Comparison of ENCODE assay signal across 35 cellular contexts in the genomic region with DNA sequence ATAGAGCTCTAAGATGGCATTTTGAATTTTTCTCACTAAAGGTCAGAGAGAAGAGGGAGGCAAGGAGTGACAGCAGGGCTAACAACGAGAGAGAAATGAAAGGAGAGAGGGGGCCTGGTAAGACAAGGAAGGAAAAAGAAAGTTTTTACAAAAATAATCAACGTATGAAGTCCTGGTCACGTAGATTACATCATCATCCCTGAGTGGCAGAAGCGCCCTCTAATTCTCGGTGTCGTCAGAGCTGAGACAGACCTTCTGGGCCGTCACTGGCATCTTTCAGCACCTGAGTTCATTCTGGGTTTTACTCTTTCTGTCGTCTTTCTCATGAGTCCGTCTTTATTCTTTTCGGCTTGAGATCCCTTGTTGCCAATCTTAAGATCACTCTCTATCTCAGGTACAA.
A peak's percentile ranks its signal among the peaks of the same experiment; 100 is the strongest.
DNase-seq lines count a peak whose midpoint lies in the region; ATAC-seq, FAIRE-seq and TF ChIP-seq lines count a peak whose summit lies in the region.
"Had no signal": no experiment of that assay in that cellular context is flagged by ENCODE, and none has a peak within 500 bp of the region (broad histone marks: within the 10 kb centered on the region; RNA-seq: fewer than 3 reads in every experiment).

No MANE protein-coding gene starts in this region.

- POLR2A ChIA-PET in HepG2 (lab: Yijun Ruan, JAX) (no interaction called here), K562 (lab: Yijun Ruan, JAX) (interaction anchor here (0.6 to 1.5 kb wide), 2 partner anchors 13 to 33 kb away, joined by 3 to 4 read pairs; no protein-coding TSS in a partner anchor)

- H4K20me1 ChIP-seq in HepG2 (ENCODE audit: insufficient read depth, low read length) (no peaks in the 10 kb centered on the region), GM23338 (replicated peaks; ENCODE audit: insufficient read depth) (no peaks in the 10 kb centered on the region), K562 (replicated peaks; ENCODE audit: control insufficient read depth, insufficient read depth, low read length) (0 out of 2 replicates have a peak, but pooled peaks cover 5% of the 10 kb centered on the region)
- H4K20me1 ChIP-seq: BLaER1; BLaER1 treated with 17β-estradiol and CSF1 and Interleukin-3, amounts not matched to agents 10 nM and 100 nM had no signal

- H3K36me3 Mint-ChIP-seq in GM23338 (ENCODE audit: low read depth): no peaks in the 10 kb centered on the region
- H3K36me3 Mint-ChIP-seq: CD14-positive monocyte; CD4-positive, alpha-beta memory T cell; CD4-positive, CD25-positive, alpha-beta regulatory T cell; CD8-positive, alpha-beta memory T cell; CD8-positive, alpha-beta T cell had no signal

- H3K4me2 ChIP-seq in HepG2 (ENCODE audit: low read depth, low read length) (no peak overlapping the region), GM23338 (no peak overlapping the region), K562 (ENCODE audit: insufficient read depth, low read length) (no peak overlapping the region)
- H3K4me2 ChIP-seq: A549; BLaER1; BLaER1 treated with 17β-estradiol and CSF1 and Interleukin-3, amounts not matched to agents 10 nM and 100 nM had no signal

- peaks cover 15% of the 10 kb centered on the region for H3K4me1 Mint-ChIP-seq in GM23338
- H3K4me1 Mint-ChIP-seq: B cell; CD14-positive monocyte; CD4-positive, alpha-beta memory T cell; CD4-positive, CD25-positive, alpha-beta regulatory T cell; CD8-positive, alpha-beta memory T cell had no signal

- DNase-seq in HepG2 (ENCODE audit: low spot score) (no peak), right lobe of liver (no peak), GM23338 (ENCODE audit: low spot score) (no peak), K562 (ENCODE audit: extremely low read depth in 1 of 4, low spot score in 3 of 4) (no peak)
- DNase-seq: 8988T; ACHN; AML-193; BE2C; C1 segment of cervical spinal cord; Caco-2; Calu3; CD4-positive, alpha-beta memory T cell; CD4-positive, alpha-beta T cell; CD4-positive, CD25-positive, alpha-beta regulatory T cell; CD8-positive, alpha-beta memory T cell; CD8-positive, alpha-beta T cell; COR-L47; DMS 273 treated with DMSO at 0.1 percent for 48 hours; DMS153; DMS53; DMS79; DMS79 treated with DMSO at 0.1 percent for 48 hours; DND-41; EL had no signal

- H3K9ac ChIP-seq in HepG2 (ENCODE audit: insufficient read depth, low read depth, low read length) (no peak overlapping the region), K562 (ENCODE audit: insufficient read depth in 1 of 2, low read depth in 2 of 2, low read length in 2 of 2) (no peak overlapping the region)
- H3K9ac ChIP-seq: BLaER1; BLaER1 treated with 17β-estradiol and CSF1 and Interleukin-3, amounts not matched to agents 10 nM and 100 nM had no signal

- no peaks in the 10 kb centered on the region for H3F3A ChIP-seq in GM23338 (replicated peaks; ENCODE audit: low read depth)

- H3K27me3 ChIP-seq in HepG2 (ENCODE audit: control insufficient read depth in 1 of 2, insufficient read depth in 2 of 2, low read length in 2 of 2): peaks cover 0 to 11% of the 10 kb centered on the region in 2 experiments; a peak in 1 of 5 replicates
- H3K27me3 ChIP-seq in right lobe of liver: no peaks in the 10 kb centered on the region
- no peaks in the 10 kb centered on the region for H3K27me3 ChIP-seq in GM23338 (ENCODE audit: insufficient read depth)
- H3K27me3 ChIP-seq in K562 (ENCODE audit: control insufficient read depth in 2 of 2, insufficient read depth in 2 of 2, low read length in 2 of 2): peaks cover 0 to 15% of the 10 kb centered on the region in 2 experiments; a peak in 2 of 5 replicates
- H3K27me3 ChIP-seq: BE2C; BLaER1; BLaER1 treated with 17β-estradiol and CSF1 and Interleukin-3, amounts not matched to agents 10 nM and 100 nM had no signal

- no peaks in the 10 kb centered on the region for H3K9me1 ChIP-seq in K562 (ENCODE audit: control insufficient read depth, insufficient read depth, low read length)

- no peak overlapping the region for H3K4me3 ChIP-seq in HepG2 (replicated peaks in 1 of 3; ENCODE audit: insufficient read depth in 1 of 3, low read depth in 2 of 3, low read length in 3 of 3)
- H3K4me3 ChIP-seq in right lobe of liver: no peak overlapping the region
- H3K4me3 ChIP-seq in GM23338: no peak overlapping the region
- H3K4me3 ChIP-seq in K562: no peak overlapping the region
- H3K4me3 ChIP-seq: A549; BLaER1; BLaER1 treated with 17β-estradiol and CSF1 and Interleukin-3, amounts not matched to agents 10 nM and 100 nM had no signal

- FAIRE-seq in HepG2 (lab: Jason Lieb, UNC) (no peak), K562 (lab: Jason Lieb, UNC) (no peak)
- FAIRE-seq: A204.1, A549, D721Med had no signal

- H3K27me3 Mint-ChIP-seq in GM23338 (ENCODE audit: insufficient read depth, low read depth, poor library complexity): peaks cover 2% of the 10 kb centered on the region
- H3K27me3 Mint-ChIP-seq: B cell had no signal

- no peak overlapping the region for H2AFZ ChIP-seq in HepG2 (ENCODE audit: low read length)
- peak overlapping the region; percentile 65; the same call in 1 of the 2 replicates for H2AFZ ChIP-seq in GM23338
- no peak overlapping the region for H2AFZ ChIP-seq in K562 (ENCODE audit: low read depth, low read length)

- no peaks in the 10 kb centered on the region for H3K9me3 Mint-ChIP-seq in GM23338
- H3K9me3 Mint-ChIP-seq: CD4-positive, alpha-beta T cell; CD4-positive, CD25-positive, alpha-beta regulatory T cell; CD8-positive, alpha-beta memory T cell; CD8-positive, alpha-beta T cell had no signal

- WGBS in HepG2 (ENCODE audit: low lambda C conversion rate): 42% methylated on average over 10 of the region's 10 CpGs
- 90% methylated on average over 9 of the region's 10 CpGs for WGBS in right lobe of liver (ENCODE audit: insufficient coverage, low coverage, low lambda C conversion rate, missing lambda C conversion rate)
- WGBS in K562 (ENCODE audit: insufficient coverage, low coverage, missing lambda C conversion rate): 3% methylated on average over 10 of the region's 10 CpGs

- H3K9me2 ChIP-seq in GM23338 (ENCODE audit: insufficient read depth): no peaks in the 10 kb centered on the region

- TF ChIP-seq CTCF in HepG2 (CRISPR knock-in tag; IDR thresholded peaks at IDR 0.05): no peak
- no peak for TF ChIP-seq CTCF in right lobe of liver (IDR thresholded peaks at IDR 0.05)
- no peak for TF ChIP-seq CTCF in GM23338 (conservative IDR thresholded peaks at IDR 0.05; ENCODE audit: low read depth in 2 of 2)
- TF ChIP-seq CTCF in K562 (IDR thresholded peaks at IDR 0.05 in 2 of 3, conservative IDR thresholded peaks at IDR 0.05 in 1 of 3; ENCODE audit: insufficient read depth in 2 of 3, low read depth in 1 of 3, low read length in 3 of 3): no peak

- in situ Hi-C loops in HepG2 (cut with HindIII; ENCODE audit: extremely low pct_ligation_motif_present, low pct_unique_long_range_greater_than_20kb): no loop called here
- in situ Hi-C loops in K562 (cut with MboI): no loop called here

- no peak overlapping the region for H3K27ac Mint-ChIP-seq in GM23338
- H3K27ac Mint-ChIP-seq: B cell; CD14-positive monocyte; CD4-positive, alpha-beta memory T cell; CD4-positive, alpha-beta T cell; CD4-positive, CD25-positive, alpha-beta regulatory T cell; CD8-positive, alpha-beta T cell had no signal

- TF ChIP-seq RAD21 in HepG2 (CRISPR knock-in tag; IDR thresholded peaks at IDR 0.05) (no peak), K562 (CRISPR knock-in tag; conservative IDR thresholded peaks at IDR 0.05 in 1 of 2, IDR thresholded peaks at IDR 0.05 in 1 of 2) (no peak)

- ATAC-seq in HepG2 (no peak), right lobe of liver (no peak), GM23338 (no peak), K562 (no peak), HG02642 (IDR thresholded peaks at IDR 0.05; ENCODE audit: poor library complexity, unreplicated experiment) (no peak), GM21447 (IDR thresholded peaks at IDR 0.05; ENCODE audit: unreplicated experiment) (no peak)
- ATAC-seq: A549; CD8-positive, alpha-beta T cell had no signal

- no peaks in the 10 kb centered on the region for H3K79me2 ChIP-seq in HepG2 (ENCODE audit: insufficient read depth, low read length)
- no peaks in the 10 kb centered on the region for H3K79me2 ChIP-seq in GM23338 (replicated peaks; ENCODE audit: insufficient read depth)
- no peaks in the 10 kb centered on the region for H3K79me2 ChIP-seq in K562 (ENCODE audit: control insufficient read depth, insufficient read depth, low read length)

- H3K4me3 Mint-ChIP-seq in GM23338: no peak overlapping the region
- H3K4me3 Mint-ChIP-seq: B cell; CD14-positive monocyte; CD4-positive, alpha-beta memory T cell; CD4-positive, alpha-beta T cell; CD4-positive, CD25-positive, alpha-beta regulatory T cell; CD8-positive, alpha-beta memory T cell; CD8-positive, alpha-beta T cell had no signal

- H3K4me1 ChIP-seq in HepG2 (ENCODE audit: insufficient read depth, low read length): no peaks in the 10 kb centered on the region
- peaks cover 0 to 16% (median 2%) of the 10 kb centered on the region in 4 donors for H3K4me1 ChIP-seq in right lobe of liver
- peaks cover 10% of the 10 kb centered on the region for H3K4me1 ChIP-seq in GM23338 (ENCODE audit: insufficient read depth)
- H3K4me1 ChIP-seq in K562 (replicated peaks in 1 of 2; ENCODE audit: control insufficient read depth in 2 of 2, insufficient read depth in 2 of 2, low read length in 2 of 2): no peaks in the 10 kb centered on the region
- H3K4me1 ChIP-seq: A549; BE2C; BLaER1; BLaER1 treated with 17β-estradiol and CSF1 and Interleukin-3, amounts not matched to agents 10 nM and 100 nM; Caco-2 had no signal

- H3K27ac ChIP-seq in HepG2 (ENCODE audit: extremely low read length, insufficient read depth, low read length): no peak overlapping the region
- H3K27ac ChIP-seq in right lobe of liver: no peak overlapping the region
- H3K27ac ChIP-seq in GM23338 (ENCODE audit: low read depth): no peak overlapping the region
- H3K27ac ChIP-seq in K562 (ENCODE audit: extremely low read depth, low read depth, low read length): no peak overlapping the region
- H3K27ac ChIP-seq: 22Rv1; A549; BLaER1; BLaER1 treated with 17β-estradiol and CSF1 and Interleukin-3, amounts not matched to agents 10 nM and 100 nM; C4-2B had no signal

- TF ChIP-seq POLR2A in HepG2 (IDR thresholded peaks at IDR 0.05; ENCODE audit: insufficient read depth in 1 of 2, low read depth in 2 of 2, low read length in 2 of 2) (no peak), right lobe of liver (IDR thresholded peaks at IDR 0.05) (no peak), K562 (conservative IDR thresholded peaks at IDR 0.05) (no peak)

- CTCF ChIA-PET in HepG2 (lab: Yijun Ruan, JAX; ENCODE audit: low intra/inter-chr PET ratio, low total read pairs) (no interaction called here), K562 (lab: Yijun Ruan, JAX; ENCODE audit: low intra/inter-chr PET ratio) (no interaction called here)

- no TSS peak for BruUV-seq in HepG2 (replicated peaks; lab: Mats Ljungman, UMichigan)
- no TSS peak for BruUV-seq in K562 (replicated peaks; lab: Mats Ljungman, UMichigan)

- H3K9me3 ChIP-seq in HepG2 (ENCODE audit: low read length) (no peaks in the 10 kb centered on the region), right lobe of liver (no peaks in the 10 kb centered on the region), K562 (replicated peaks; ENCODE audit: control insufficient read depth, insufficient read depth, low read depth, low read length) (no peaks in the 10 kb centered on the region)
- H3K9me3 ChIP-seq: A549; BE2C; BLaER1; BLaER1 treated with 17β-estradiol and CSF1 and Interleukin-3, amounts not matched to agents 10 nM and 100 nM; Caco-2 had no signal

- TF ChIP-seq EP300 in HepG2 (IDR thresholded peaks at IDR 0.05; ENCODE audit: low read depth in 2 of 2, low read length in 2 of 2): no peak
- TF ChIP-seq EP300 in HepG2 (CRISPR knock-in tag; IDR thresholded peaks at IDR 0.05; ENCODE audit: borderline replicate concordance): no peak
- TF ChIP-seq EP300 in K562 (IDR thresholded peaks at IDR 0.05; ENCODE audit: low read length): no peak

- H3K36me3 ChIP-seq in HepG2 (replicated peaks in 1 of 2; ENCODE audit: control insufficient read depth in 1 of 2, insufficient read depth in 2 of 2, low read length in 2 of 2) (no peaks in the 10 kb centered on the region), right lobe of liver (no peaks in the 10 kb centered on the region), GM23338 (ENCODE audit: insufficient read depth) (no peaks in the 10 kb centered on the region), K562 (ENCODE audit: control insufficient read depth, insufficient read depth, low read length) (no peaks in the 10 kb centered on the region)
- H3K36me3 ChIP-seq: BE2C; BLaER1; BLaER1 treated with 17β-estradiol and CSF1 and Interleukin-3, amounts not matched to agents 10 nM and 100 nM had no signal

- intact Hi-C loops in HepG2 (cut with micrococcal nuclease; ENCODE audit: unreplicated experiment) (no loop called here), right lobe of liver (cut with DNase I) (no loop called here), K562 (cut with micrococcal nuclease) (no loop called here)
